22 cellular contexts compared by ENCODE assay signal in the genomic region with DNA sequence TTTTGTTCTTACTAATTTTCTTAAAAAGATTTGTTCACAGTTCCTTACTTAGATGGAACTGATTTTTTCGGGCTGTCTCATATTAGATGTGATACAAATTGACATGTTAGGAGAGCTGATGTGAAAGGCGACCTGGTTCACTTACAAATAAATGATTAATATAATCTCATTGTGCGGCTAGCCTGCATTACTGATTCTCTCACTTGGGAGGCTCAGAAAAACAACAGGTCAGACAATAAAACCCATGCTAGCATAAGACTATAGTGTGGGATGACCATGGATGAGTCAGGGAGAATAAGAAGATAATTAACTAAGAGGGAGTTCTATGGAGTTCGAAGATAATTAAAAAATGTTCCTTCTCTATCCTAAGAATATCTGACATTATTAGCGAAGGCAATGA.
"Had no signal": no experiment of that assay in that cellular context is flagged by ENCODE, and none has a peak within 500 bp of the region (broad histone marks: within the 10 kb centered on the region; RNA-seq: fewer than 3 reads in every experiment).

No MANE protein-coding gene starts in this region.

- DNase-seq: dermis blood vessel endothelial cell; effector memory CD4-positive, alpha-beta T cell; heart left ventricle; left ventricle myocardium superior; lower lobe of right lung; natural killer cell; pancreas; right lobe of liver; small intestine; stimulated activated CD4-positive, alpha-beta T cell treated with anti-CD3 and anti-CD28 coated beads, Interleukin-15, amount 100 ng/mL, for 24 hours; stimulated activated CD4-positive, alpha-beta T cell treated with anti-CD3 and anti-CD28 coated beads, Interleukin-2, amount 100 ng/mL, for 48 hours; stimulated activated naive CD4-positive, alpha-beta T cell; stimulated activated naive CD8-positive, alpha-beta T cell treated with anti-CD3 and anti-CD28 coated beads, Interleukin-15, amount 100 ng/mL, for 72 hours; transverse colon; upper lobe of right lung; uterus had no signal

- H3K4me1 Mint-ChIP-seq: natural killer cell; stimulated activated naive CD8-positive, alpha-beta T cell treated with anti-CD3 and anti-CD28 coated beads, Interleukin-15, amount 100 ng/mL, for 72 hours had no signal

- H3K27ac Mint-ChIP-seq: natural killer cell; stimulated activated naive CD8-positive, alpha-beta T cell treated with anti-CD3 and anti-CD28 coated beads, Interleukin-15, amount 100 ng/mL, for 72 hours had no signal

- H3K4me3 Mint-ChIP-seq: natural killer cell; neural crest cell; stimulated activated naive CD8-positive, alpha-beta T cell treated with anti-CD3 and anti-CD28 coated beads, Interleukin-15, amount 100 ng/mL, for 72 hours had no signal

- H3K4me2 ChIP-seq: hepatocyte had no signal

- H3K9me3 Mint-ChIP-seq: natural killer cell; neural crest cell; stimulated activated naive CD8-positive, alpha-beta T cell treated with anti-CD3 and anti-CD28 coated beads, Interleukin-15, amount 100 ng/mL, for 72 hours had no signal

- ATAC-seq: heart left ventricle; left ventricle myocardium superior; lower lobe of right lung; natural killer cell; pancreas; right lobe of liver; stimulated activated naive CD8-positive, alpha-beta T cell treated with anti-CD3 and anti-CD28 coated beads, Interleukin-15, amount 100 ng/mL, for 72 hours; upper lobe of right lung had no signal

- H3K27ac ChIP-seq: coronary artery, heart left ventricle, hepatocyte, lower lobe of right lung, neutrophil, pancreas, right lobe of liver, suprapubic skin, transverse colon, upper lobe of right lung, uterus had no signal

- H3K4me3 ChIP-seq: coronary artery, heart left ventricle, hepatocyte, lower lobe of right lung, pancreas, right lobe of liver, suprapubic skin, transverse colon, upper lobe of right lung, uterus had no signal

- FAIRE-seq: frontal cortex, pancreas, small intestine had no signal

- H3K4me1 ChIP-seq: lower lobe of right lung, pancreas, right lobe of liver, transverse colon, upper lobe of right lung, uterus had no signal

- H3K36me3 Mint-ChIP-seq: natural killer cell had no signal

- H3K9me3 ChIP-seq: heart left ventricle, lower lobe of right lung, neutrophil, pancreas, right lobe of liver, suprapubic skin, transverse colon, upper lobe of right lung, uterus had no signal
